19 cellular contexts compared by ENCODE assay signal in the genomic region with DNA sequence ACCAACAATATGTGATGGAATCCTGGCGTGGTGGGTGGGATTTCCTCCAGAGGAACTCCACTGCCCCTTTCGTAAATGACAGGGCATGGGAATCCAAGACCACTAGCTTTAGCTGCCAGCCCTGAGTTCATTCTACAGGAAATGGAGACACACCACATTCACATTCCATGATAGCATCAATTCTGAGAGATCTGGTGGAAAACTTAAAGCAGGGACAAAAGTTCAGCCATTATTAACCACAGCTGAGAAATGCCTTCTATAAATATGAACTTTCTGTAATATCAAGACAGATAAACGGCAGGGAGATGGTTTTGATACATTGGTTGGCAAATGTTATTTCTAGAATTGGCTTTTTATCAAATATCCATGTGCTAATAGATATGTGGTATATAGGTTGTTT.
DNase-seq lines count a peak whose midpoint lies in the region; ATAC-seq and TF ChIP-seq lines count a peak whose summit lies in the region.
"Had no signal": no experiment of that assay in that cellular context is flagged by ENCODE, and none has a peak within 500 bp of the region (broad histone marks: within the 10 kb centered on the region; RNA-seq: fewer than 3 reads in every experiment).

No MANE protein-coding gene starts in this region.

- H3K9me3 Mint-ChIP-seq in osteocyte (ENCODE audit: unreplicated experiment) = no peaks in the 10 kb centered on the region
- H3K9me3 Mint-ChIP-seq in CD4-positive, alpha-beta memory T cell = no peaks in the 10 kb centered on the region

- peak; percentile 77 for ATAC-seq in SK-N-SH treated with all-trans-retinoic acid at 6 μM for 48 hours
- ATAC-seq: activated CD4-positive, CD25-positive, alpha-beta regulatory T cell treated with anti-CD3 and anti-CD28 coated beads, Interleukin-2, amount 50 U/mL, for 24 hours; right lobe of liver had no signal

- H3K4me1 Mint-ChIP-seq in osteocyte (ENCODE audit: unreplicated experiment) = peaks cover 74% of the 10 kb centered on the region
- peaks cover 0 to 1% (median 0%) of the 10 kb centered on the region in 4 donors for H3K4me1 Mint-ChIP-seq in CD4-positive, alpha-beta memory T cell

- no peak overlapping the region for H3K4me3 ChIP-seq in CD4-positive, alpha-beta memory T cell (ENCODE audit: low read length in 2 of 2)
- H3K4me3 ChIP-seq: ascending aorta, right lobe of liver had no signal

- POLR2A ChIA-PET in CD4-positive, alpha-beta memory T cell (lab: Charles Lee; ENCODE audit: partially characterized antibody) = no interaction called here

- H3K9me3 ChIP-seq in CD4-positive, alpha-beta memory T cell (ENCODE audit: control insufficient read depth in 1 of 2, low read length in 2 of 2) = no peaks in the 10 kb centered on the region
- H3K9me3 ChIP-seq: ascending aorta, right lobe of liver had no signal

- CTCF ChIA-PET in CD4-positive, alpha-beta memory T cell (lab: Charles Lee; ENCODE audit: partially characterized antibody) = no interaction called here

- H3K27ac ChIP-seq in CD4-positive, alpha-beta memory T cell (ENCODE audit: low read depth, low read length) = no peak overlapping the region
- H3K27ac ChIP-seq: right lobe of liver had no signal

- peak overlapping the region; percentile 88 for H3K27ac Mint-ChIP-seq in osteocyte (ENCODE audit: unreplicated experiment)
- H3K27ac Mint-ChIP-seq in CD4-positive, alpha-beta memory T cell = no peak overlapping the region

- DNase-seq in EL (peak; percentile 67), fibroblast of gingiva (ENCODE audit: low read depth) (peak; percentile 28), osteocyte (ENCODE audit: extremely low spot score, unreplicated experiment) (no peak), D341Med (ENCODE audit: low spot score) (no peak), NCI-H2171 (lab: John Stamatoyannopoulos, UW) (no peak), NOMO-1 treated with DMSO at 0.1 percent for 48 hours (lab: John Stamatoyannopoulos, UW; ENCODE audit: unreplicated experiment) (no peak)
- no peak for DNase-seq in CD4-positive, alpha-beta memory T cell
- DNase-seq: hippocampal formation; midbrain; MM.1S; NCI-H1694; NCI-H510A; right lobe of liver; Right ventricle myocardium superior; stimulated activated CD4-positive, alpha-beta T cell treated with anti-CD3 and anti-CD28 coated beads, Interleukin-2, amount 100 ng/mL, for 48 hours; T-helper 2 cell had no signal

- H3K4me1 ChIP-seq in CD4-positive, alpha-beta memory T cell (ENCODE audit: insufficient read depth, low read length) = no peaks in the 10 kb centered on the region
- H3K4me1 ChIP-seq: right lobe of liver had no signal

- H3K36me3 Mint-ChIP-seq in osteocyte (ENCODE audit: unreplicated experiment) = peaks cover 32% of the 10 kb centered on the region
- H3K36me3 Mint-ChIP-seq in CD4-positive, alpha-beta memory T cell = no peaks in the 10 kb centered on the region

- no peak for TF ChIP-seq CTCF in osteocyte (IDR thresholded peaks at IDR 0.05)

- H3K36me3 ChIP-seq in CD4-positive, alpha-beta memory T cell (ENCODE audit: insufficient read depth, low read length) = no peaks in the 10 kb centered on the region
- H3K36me3 ChIP-seq: ascending aorta, right lobe of liver had no signal

- no peak overlapping the region for H3K4me3 Mint-ChIP-seq in osteocyte (ENCODE audit: unreplicated experiment)
- no peak overlapping the region for H3K4me3 Mint-ChIP-seq in CD4-positive, alpha-beta memory T cell

- intact Hi-C loops in CD4-positive, alpha-beta memory T cell (cut with micrococcal nuclease) = no loop called here

- H3K27me3 Mint-ChIP-seq in osteocyte (ENCODE audit: unreplicated experiment) = no peaks in the 10 kb centered on the region
- H3K27me3 Mint-ChIP-seq in CD4-positive, alpha-beta memory T cell = no peaks in the 10 kb centered on the region

- H3K27me3 ChIP-seq in CD4-positive, alpha-beta memory T cell (ENCODE audit: insufficient read depth, low read length) = no peaks in the 10 kb centered on the region
- H3K27me3 ChIP-seq: ascending aorta, right lobe of liver had no signal

TF ChIP-seq in SK-N-SH treated with all-trans-retinoic acid at 6 μM for 48 hours, 23 proteins besides CTCF, POLR2A, EP300 and RAD21:
- no peak for TF ChIP-seq GLIS3 (CRISPR knock-in tag; IDR thresholded peaks at IDR 0.05)
- TF ChIP-seq, protein P1, sequence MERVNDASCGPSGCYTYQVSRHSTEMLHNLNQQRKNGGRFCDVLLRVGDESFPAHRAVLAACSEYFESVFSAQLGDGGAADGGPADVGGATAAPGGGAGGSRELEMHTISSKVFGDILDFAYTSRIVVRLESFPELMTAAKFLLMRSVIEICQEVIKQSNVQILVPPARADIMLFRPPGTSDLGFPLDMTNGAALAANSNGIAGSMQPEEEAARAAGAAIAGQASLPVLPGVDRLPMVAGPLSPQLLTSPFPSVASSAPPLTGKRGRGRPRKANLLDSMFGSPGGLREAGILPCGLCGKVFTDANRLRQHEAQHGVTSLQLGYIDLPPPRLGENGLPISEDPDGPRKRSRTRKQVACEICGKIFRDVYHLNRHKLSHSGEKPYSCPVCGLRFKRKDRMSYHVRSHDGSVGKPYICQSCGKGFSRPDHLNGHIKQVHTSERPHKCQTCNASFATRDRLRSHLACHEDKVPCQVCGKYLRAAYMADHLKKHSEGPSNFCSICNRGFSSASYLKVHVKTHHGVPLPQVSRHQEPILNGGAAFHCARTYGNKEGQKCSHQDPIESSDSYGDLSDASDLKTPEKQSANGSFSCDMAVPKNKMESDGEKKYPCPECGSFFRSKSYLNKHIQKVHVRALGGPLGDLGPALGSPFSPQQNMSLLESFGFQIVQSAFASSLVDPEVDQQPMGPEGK (CRISPR knock-in tag; IDR thresholded peaks at IDR 0.05; ENCODE audit: borderline replicate concordance) = peak; percentile 54; the same call in 1 of the 2 replicates
- no peak for TF ChIP-seq ZFP30 (CRISPR knock-in tag; IDR thresholded peaks at IDR 0.05)
- peak; percentile 68 for TF ChIP-seq ISL1 (CRISPR knock-in tag; IDR thresholded peaks at IDR 0.05)
- peak; percentile 39; the same call in 1 of the 2 replicates for TF ChIP-seq RARB (CRISPR knock-in tag; IDR thresholded peaks at IDR 0.05)

Comparison
In these comparisons a context has a peak if more than half of its experiments do, and no peak if none do; other contexts are left out.
1. DNase-seq: peak in EL (single experiment) and fibroblast of gingiva (single experiment); none in osteocyte (single experiment), D341Med (single experiment), CD4-positive, alpha-beta memory T cell (0 of 5), NCI-H2171 (single experiment) and NOMO-1 treated with DMSO at 0.1 percent for 48 hours (single experiment).